8 cellular contexts compared by ENCODE assay signal in genomic region chr3:195106418-195106906, GRCh38.
DNase-seq lines count a peak whose midpoint lies in the region; ATAC-seq and TF ChIP-seq lines count a peak whose summit lies in the region.

No MANE protein-coding gene starts in this region.

- ATAC-seq in HG03097 (IDR thresholded peaks at IDR 0.05; ENCODE audit: low FRiP score, unreplicated experiment) = peak; percentile 60

- no peak overlapping the region for H3K9ac ChIP-seq in endodermal cell (ENCODE audit: extremely low read depth, low read length, poor library complexity, severe bottlenecking)

- H3K9me3 ChIP-seq in endodermal cell (ENCODE audit: control insufficient read depth, low read length) = no peaks in the 10 kb centered on the region

- peaks cover 6% of the 10 kb centered on the region for H3K36me3 Mint-ChIP-seq in endodermal cell (ENCODE audit: low read depth)

- peaks cover 4% of the 10 kb centered on the region for H3K36me3 ChIP-seq in endodermal cell (ENCODE audit: control insufficient read depth, insufficient read depth, low read length)

- DNase-seq in DMS153 treated with DMSO at 0.1 percent for 48 hours (lab: John Stamatoyannopoulos, UW; ENCODE audit: unreplicated experiment) = peak; percentile 7
- DNase-seq in DMS153 (lab: John Stamatoyannopoulos, UW) = no peak
- DNase-seq in NCI-H82 treated with DMSO at 0.1 percent for 48 hours (lab: John Stamatoyannopoulos, UW; ENCODE audit: unreplicated experiment) = peak; percentile 20
- DNase-seq in activated CD8-positive, alpha-beta memory T cell treated with anti-CD3 and anti-CD28 coated beads, Interleukin-2, amount 50 U/mL, for 24 hours (ENCODE audit: extremely low read depth) = peak; percentile 29
- peak; percentile 90 for DNase-seq in endodermal cell
- peak; percentile 55 for DNase-seq in myocyte (ENCODE audit: low read depth)
- DNase-seq in stimulated activated CD8-positive, alpha-beta memory T cell treated with anti-CD3 and anti-CD28 coated beads, Interleukin-7, amount 100 ng/mL, for 24 hours (ENCODE audit: low read depth) = peak; percentile 53

- no peak overlapping the region for H3K27ac ChIP-seq in endodermal cell (ENCODE audit: low read depth, low read length)

- peak; percentile 100 for TF ChIP-seq CTCF in endodermal cell (conservative IDR thresholded peaks at IDR 0.05)

- WGBS in endodermal cell (ENCODE audit: insufficient coverage in 1 of 2, insufficient read length in 1 of 2), 2 experiments = 15 to 20% methylated on average over 4 to 29 of the region's 29 CpGs

- no peaks in the 10 kb centered on the region for H3K27me3 ChIP-seq in endodermal cell (ENCODE audit: control insufficient read depth, insufficient read depth, low read length, poor library complexity, severe bottlenecking)

- H3K4me1 Mint-ChIP-seq in endodermal cell = peaks cover 28% of the 10 kb centered on the region

- no peaks in the 10 kb centered on the region for H3K9me3 Mint-ChIP-seq in endodermal cell

- no peak overlapping the region for H3K27ac Mint-ChIP-seq in endodermal cell

- H3K4me1 ChIP-seq in endodermal cell (ENCODE audit: control insufficient read depth, insufficient read depth, low read length) = no peaks in the 10 kb centered on the region

- H3K4me3 ChIP-seq in endodermal cell (ENCODE audit: low read length) = no peak overlapping the region

- H3K4me3 Mint-ChIP-seq in endodermal cell = no peak overlapping the region

- no peaks in the 10 kb centered on the region for H3K27me3 Mint-ChIP-seq in endodermal cell (ENCODE audit: insufficient read depth)
